In genomic region chr4:76688737-76689078, GRCh38 we compare ENCODE assay signal across 8 cellular contexts.
A peak's percentile ranks its signal among the peaks of the same experiment; 100 is the strongest.
DNase-seq lines count a peak whose midpoint lies in the region; ATAC-seq and TF ChIP-seq lines count a peak whose summit lies in the region.

No MANE protein-coding gene starts in this region.

- ATAC-seq in heart left ventricle (no peak), upper lobe of left lung (ENCODE audit: low FRiP score in 2 of 2) (no peak)

- H3K27ac ChIP-seq in heart left ventricle, result peak overlapping the region in 4 of 12 donors; percentile 11 to 52 (median 46)
- peak overlapping the region; percentile 57 to 87 (median 72) for H3K27ac ChIP-seq in upper lobe of left lung

- no peak for TF ChIP-seq POLR2A in heart left ventricle (IDR thresholded peaks at IDR 0.05)
- no peak for TF ChIP-seq POLR2A in upper lobe of left lung (IDR thresholded peaks at IDR 0.05)

- H3K9me3 Mint-ChIP-seq in activated T-helper 2 cell treated with anti-CD3 and anti-CD28 coated beads, Interferon-gamma antibody, Interleukin-2, Interleukin-4, amounts not matched to agents 10 μg/mL and 5 μg/mL and 100 μg/mL, durations not matched to agents 14 hours and 24 hours and 36 hours, result no peaks in the 10 kb centered on the region

- intact Hi-C loops in heart left ventricle (cut with DNase I) (loop anchor here in 1 of 10 donors (5.0 kb wide), 1 partner anchor 49 kb away; no protein-coding TSS in a partner anchor), cardiac septum (cut with DNase I) (loop anchor here (5.0 kb wide), 3 partner anchors 64 to 101 kb away; no protein-coding TSS in a partner anchor)
- intact Hi-C loops in activated T-helper 2 cell treated with anti-CD3 and anti-CD28 coated beads, Interferon-gamma antibody, Interleukin-2, Interleukin-4, amounts not matched to agents 10 μg/mL and 5 μg/mL and 100 μg/mL, durations not matched to agents 14 hours and 24 hours and 36 hours (cut with micrococcal nuclease), result no loop called here

- TF ChIP-seq CTCF in heart left ventricle (IDR thresholded peaks at IDR 0.05), result no peak
- TF ChIP-seq CTCF in kidney epithelial cell (IDR thresholded peaks at IDR 0.05; ENCODE audit: insufficient read depth, low read length, poor library complexity, severe bottlenecking), result no peak
- TF ChIP-seq CTCF in upper lobe of left lung (IDR thresholded peaks at IDR 0.05), result no peak

- 30 to 39% (median 31%) methylated on average over 11 of the region's 11 CpGs for WGBS in heart left ventricle, 4 donors
- WGBS in upper lobe of left lung, 2 donors, result 24 to 31% methylated on average over 11 of the region's 11 CpGs

- H3K27me3 Mint-ChIP-seq in activated T-helper 2 cell treated with anti-CD3 and anti-CD28 coated beads, Interferon-gamma antibody, Interleukin-2, Interleukin-4, amounts not matched to agents 10 μg/mL and 5 μg/mL and 100 μg/mL, durations not matched to agents 14 hours and 24 hours and 36 hours (ENCODE audit: low read depth), result peaks cover 69% of the 10 kb centered on the region

- H3K27me3 ChIP-seq in heart left ventricle (peaks cover 0 to 75% (median 0%) of the 10 kb centered on the region in 9 donors), kidney epithelial cell (ENCODE audit: control insufficient read depth, insufficient read depth, low read length) (no peaks in the 10 kb centered on the region), upper lobe of left lung (peaks cover 0 to 11% (median 3%) of the 10 kb centered on the region in 4 donors)

- peaks cover 0 to 36% (median 20%) of the 10 kb centered on the region in 12 donors for H3K4me1 ChIP-seq in heart left ventricle
- H3K4me1 ChIP-seq in upper lobe of left lung, result peaks cover 10 to 41% (median 25%) of the 10 kb centered on the region in 4 donors

- H3K36me3 ChIP-seq in heart left ventricle (no peaks in the 10 kb centered on the region), kidney epithelial cell (ENCODE audit: control insufficient read depth, insufficient read depth, low read length) (no peaks in the 10 kb centered on the region), upper lobe of left lung (no peaks in the 10 kb centered on the region)

- no peak overlapping the region for H3K27ac Mint-ChIP-seq in activated T-helper 2 cell treated with anti-CD3 and anti-CD28 coated beads, Interferon-gamma antibody, Interleukin-2, Interleukin-4, amounts not matched to agents 10 μg/mL and 5 μg/mL and 100 μg/mL, durations not matched to agents 14 hours and 24 hours and 36 hours

- no peaks in the 10 kb centered on the region for H3K36me3 Mint-ChIP-seq in activated T-helper 2 cell treated with anti-CD3 and anti-CD28 coated beads, Interferon-gamma antibody, Interleukin-2, Interleukin-4, amounts not matched to agents 10 μg/mL and 5 μg/mL and 100 μg/mL, durations not matched to agents 14 hours and 24 hours and 36 hours (ENCODE audit: low read depth)

- no peak for TF ChIP-seq EP300 in upper lobe of left lung (IDR thresholded peaks at IDR 0.05)

- DNase-seq in heart left ventricle (no peak), cardiac septum (ENCODE audit: low spot score) (no peak), kidney epithelial cell (ENCODE audit: low read depth) (no peak), upper lobe of left lung (no peak), ecto neural progenitor cell (ENCODE audit: low spot score) (no peak), HuH-7 (ENCODE audit: low spot score) (no peak), putamen (ENCODE audit: low spot score) (no peak)
- no peak for DNase-seq in activated T-helper 2 cell treated with anti-CD3 and anti-CD28 coated beads, Interferon-gamma antibody, Interleukin-2, Interleukin-4, amounts not matched to agents 10 μg/mL and 5 μg/mL and 100 μg/mL, durations not matched to agents 14 hours and 24 hours and 36 hours (ENCODE audit: low spot score)

- H3K4me3 Mint-ChIP-seq in activated T-helper 2 cell treated with anti-CD3 and anti-CD28 coated beads, Interferon-gamma antibody, Interleukin-2, Interleukin-4, amounts not matched to agents 10 μg/mL and 5 μg/mL and 100 μg/mL, durations not matched to agents 14 hours and 24 hours and 36 hours (ENCODE audit: low read depth), result peak overlapping the region; percentile 10

- H3K9me3 ChIP-seq in heart left ventricle, result no peaks in the 10 kb centered on the region
- H3K9me3 ChIP-seq in upper lobe of left lung, result no peaks in the 10 kb centered on the region

- H3K4me1 Mint-ChIP-seq in activated T-helper 2 cell treated with anti-CD3 and anti-CD28 coated beads, Interferon-gamma antibody, Interleukin-2, Interleukin-4, amounts not matched to agents 10 μg/mL and 5 μg/mL and 100 μg/mL, durations not matched to agents 14 hours and 24 hours and 36 hours (ENCODE audit: low read depth), result peaks cover 8% of the 10 kb centered on the region

- peak overlapping the region; percentile 37 to 71 (median 56) for H3K4me3 ChIP-seq in heart left ventricle
- peak overlapping the region; percentile 80 for H3K4me3 ChIP-seq in kidney epithelial cell (ENCODE audit: low read depth, low read length)
- peak overlapping the region; percentile 18 to 64 (median 58) for H3K4me3 ChIP-seq in upper lobe of left lung
